In the genomic region with DNA sequence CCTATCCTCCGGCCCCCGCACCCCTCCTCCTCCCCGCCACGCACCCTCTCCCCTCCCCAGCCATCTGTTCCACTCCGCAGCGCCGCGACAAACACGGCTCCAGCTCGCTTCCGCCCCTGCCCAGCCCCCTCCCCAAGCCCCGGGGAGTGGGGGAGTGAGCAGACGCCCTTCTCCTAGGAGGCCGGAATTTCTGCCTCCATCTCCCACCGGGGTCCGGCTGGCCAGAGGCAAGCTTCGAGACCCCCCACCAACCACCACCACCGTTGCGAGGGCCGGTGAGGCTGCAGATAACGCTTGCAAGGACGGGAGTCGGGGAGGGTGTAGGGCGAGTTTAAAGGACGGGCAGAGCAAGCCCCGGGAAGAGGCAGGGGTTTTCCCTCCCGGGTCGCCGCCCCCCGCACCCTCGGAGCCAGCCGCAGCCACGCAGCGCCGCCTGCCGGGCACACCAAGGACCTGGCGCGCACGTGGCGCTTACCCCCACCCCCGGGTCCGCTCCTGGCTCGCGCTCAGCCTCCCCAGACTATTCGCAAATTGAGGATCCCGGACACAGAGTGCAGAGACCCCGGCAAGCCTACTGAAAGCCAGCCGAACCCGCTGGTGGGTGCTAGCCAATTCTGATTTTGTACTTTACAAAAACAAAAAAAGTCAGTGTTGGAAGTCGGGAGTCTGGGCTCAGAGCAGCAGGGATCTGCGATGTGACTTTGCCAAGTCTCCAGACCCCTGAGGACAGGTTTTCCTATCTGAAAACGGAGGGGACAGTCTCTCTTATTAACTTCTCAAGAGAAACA, we compare ENCODE assay signal across 8 cellular contexts. TPM values are rescaled to one million over a fixed set of nuclear protein-coding genes. Genes with fewer than 3 reads are reported as not detected.
DNase-seq lines count a peak whose midpoint lies in the region; ATAC-seq and TF ChIP-seq lines count a peak whose summit lies in the region.

No MANE protein-coding gene starts in this region.

- peaks cover 0 to 7% (median 2%) of the 10 kb centered on the region in 7 donors for H3K9me3 Mint-ChIP-seq in CD14-positive monocyte
- H3K9me3 Mint-ChIP-seq in GM23338 = no peaks in the 10 kb centered on the region
- H3K9me3 Mint-ChIP-seq in activated naive CD4-positive, alpha-beta T cell treated with anti-CD3 and anti-CD28 coated beads, Interleukin-2, amount 10 ng/mL, durations not matched to agents 7 days and 5 days = no peaks in the 10 kb centered on the region

- H3F3A ChIP-seq in GM23338 (replicated peaks; ENCODE audit: low read depth) = peaks cover 14% of the 10 kb centered on the region

- H2AFZ ChIP-seq in GM23338 (0 out of 2 replicates have a peak overlapping the region, but pooled peaks have one; percentile 63), OCI-LY3 (ENCODE audit: low read depth, low read length) (no peak overlapping the region)

- no peaks in the 10 kb centered on the region for H3K9me3 ChIP-seq in OCI-LY3 (ENCODE audit: insufficient read depth, low read length)
- no peaks in the 10 kb centered on the region for H3K9me3 ChIP-seq in left ventricle myocardium inferior (replicated peaks)
- no peaks in the 10 kb centered on the region for H3K9me3 ChIP-seq in spleen

- intact Hi-C loops in CD14-positive monocyte (cut with micrococcal nuclease) (loop anchor here (5.0 kb wide), 1 partner anchor 136 kb away; no protein-coding TSS in a partner anchor), left ventricle myocardium inferior (cut with micrococcal nuclease) (no loop called here), spleen (cut with DNase I; ENCODE audit: low total_unique reads) (no loop called here)

- H3K9ac ChIP-seq in OCI-LY3 (ENCODE audit: low read length) = peak overlapping the region; percentile 88

- H3K36me3 Mint-ChIP-seq in CD14-positive monocyte (peaks cover 2 to 11% of the 10 kb centered on the region in 2 donors), GM23338 (ENCODE audit: low read depth) (peaks cover 26% of the 10 kb centered on the region)
- peaks cover 21% of the 10 kb centered on the region for H3K36me3 Mint-ChIP-seq in activated naive CD4-positive, alpha-beta T cell treated with anti-CD3 and anti-CD28 coated beads, Interleukin-2, amount 10 ng/mL, durations not matched to agents 7 days and 5 days

- H4K20me1 ChIP-seq in GM23338 (replicated peaks; ENCODE audit: insufficient read depth) = 0 out of 2 replicates have a peak, but pooled peaks cover 5% of the 10 kb centered on the region
- H4K20me1 ChIP-seq in OCI-LY3 (ENCODE audit: insufficient read depth, low read length) = no peaks in the 10 kb centered on the region

- H3K4me1 Mint-ChIP-seq in CD14-positive monocyte = peaks cover 49% of the 10 kb centered on the region
- H3K4me1 Mint-ChIP-seq in GM23338 = peaks cover 43% of the 10 kb centered on the region
- peaks cover 17% of the 10 kb centered on the region for H3K4me1 Mint-ChIP-seq in activated naive CD4-positive, alpha-beta T cell treated with anti-CD3 and anti-CD28 coated beads, Interleukin-2, amount 10 ng/mL, durations not matched to agents 7 days and 5 days

- no peaks in the 10 kb centered on the region for H3K9me2 ChIP-seq in GM23338 (ENCODE audit: insufficient read depth)

- H3K27ac Mint-ChIP-seq in CD14-positive monocyte (peak overlapping the region in 2 of 7 donors; percentile 33 to 41), GM23338 (no peak overlapping the region; the same call in 1 of the 2 replicates)
- no peak overlapping the region for H3K27ac Mint-ChIP-seq in activated naive CD4-positive, alpha-beta T cell treated with anti-CD3 and anti-CD28 coated beads, Interleukin-2, amount 10 ng/mL, durations not matched to agents 7 days and 5 days

- H3K4me2 ChIP-seq in GM23338 (peak overlapping the region; percentile 89), OCI-LY3 (ENCODE audit: low read length) (peak overlapping the region; percentile 96)

- H3K27me3 Mint-ChIP-seq in CD14-positive monocyte (ENCODE audit: low read depth in 3 of 3) = peaks cover 12 to 28% (median 18%) of the 10 kb centered on the region in 3 donors
- H3K27me3 Mint-ChIP-seq in GM23338 (ENCODE audit: insufficient read depth, low read depth, poor library complexity) = peaks cover 36% of the 10 kb centered on the region
- peaks cover 59% of the 10 kb centered on the region for H3K27me3 Mint-ChIP-seq in activated naive CD4-positive, alpha-beta T cell treated with anti-CD3 and anti-CD28 coated beads, Interleukin-2, amount 10 ng/mL, durations not matched to agents 7 days and 5 days

- ATAC-seq in GM23338 (peak; percentile 68), GM19467 (IDR thresholded peaks at IDR 0.05; ENCODE audit: unreplicated experiment) (no peak)

- CTCF ChIA-PET in activated naive CD4-positive, alpha-beta T cell treated with anti-CD3 and anti-CD28 coated beads, Interleukin-2, amount 10 ng/mL, durations not matched to agents 7 days and 5 days (lab: Charles Lee) = interaction anchor here (0.6 to 9.2 kb wide), 13 partner anchors 10 to 161 kb away, joined by 3 to 106 read pairs (median 5); a partner anchor contains a TSS

- peaks cover 25% of the 10 kb centered on the region for H3K27me3 ChIP-seq in GM23338 (ENCODE audit: insufficient read depth)
- H3K27me3 ChIP-seq in OCI-LY3 (ENCODE audit: low read depth, low read length) = no peaks in the 10 kb centered on the region
- H3K27me3 ChIP-seq in left ventricle myocardium inferior (ENCODE audit: low read depth) = peaks cover 64% of the 10 kb centered on the region
- H3K27me3 ChIP-seq in spleen (replicated peaks in 1 of 7) = peaks cover 0 to 40% (median 19%) of the 10 kb centered on the region in 7 donors

- H3K4me1 ChIP-seq in GM23338 (ENCODE audit: insufficient read depth) (peaks cover 40% of the 10 kb centered on the region), OCI-LY3 (ENCODE audit: low read length) (peaks cover 66% of the 10 kb centered on the region), left ventricle myocardium inferior (peaks cover 15% of the 10 kb centered on the region), spleen (peaks cover 6 to 54% (median 37%) of the 10 kb centered on the region in 6 donors)

- peak overlapping the region; percentile 93 for H3K4me3 ChIP-seq in GM23338
- peak overlapping the region; percentile 79 for H3K4me3 ChIP-seq in OCI-LY3 (ENCODE audit: low read length)
- H3K4me3 ChIP-seq in left ventricle myocardium inferior = peak overlapping the region; percentile 55
- peak overlapping the region; percentile 2 to 61 (median 22) for H3K4me3 ChIP-seq in spleen

- no peak overlapping the region for H3K27ac ChIP-seq in GM23338 (ENCODE audit: low read depth)
- peak overlapping the region; percentile 72 for H3K27ac ChIP-seq in OCI-LY3 (ENCODE audit: low read length)
- H3K27ac ChIP-seq in left ventricle myocardium inferior (replicated peaks) = no peak overlapping the region
- H3K27ac ChIP-seq in spleen = no peak overlapping the region

- 3 to 5% (median 4%) methylated on average over 48 to 52 of the region's 52 CpGs for WGBS in spleen, 5 donors

- H3K79me2 ChIP-seq in GM23338 (replicated peaks; ENCODE audit: insufficient read depth) (no peaks in the 10 kb centered on the region), OCI-LY3 (ENCODE audit: low read length) (no peaks in the 10 kb centered on the region)

- H3K36me3 ChIP-seq in GM23338 (ENCODE audit: insufficient read depth) (no peaks in the 10 kb centered on the region), OCI-LY3 (replicated peaks; ENCODE audit: low read depth, low read length) (peaks cover 28% of the 10 kb centered on the region), left ventricle myocardium inferior (peaks cover 36% of the 10 kb centered on the region), spleen (peaks cover 0 to 39% (median 18%) of the 10 kb centered on the region in 6 donors)

- no peak for TF ChIP-seq POLR2A in spleen (IDR thresholded peaks at IDR 0.05)

- TF ChIP-seq CTCF in CD14-positive monocyte (IDR thresholded peaks at IDR 0.05) (peak; percentile 94), GM23338 (conservative IDR thresholded peaks at IDR 0.05; ENCODE audit: low read depth in 2 of 2) (peak; percentile 69 to 88), OCI-LY3 (IDR thresholded peaks at IDR 0.05; ENCODE audit: low read depth, low read length) (peak; percentile 81), left ventricle myocardium inferior (IDR thresholded peaks at IDR 0.05; ENCODE audit: borderline replicate concordance) (peak; percentile 72), spleen (IDR thresholded peaks at IDR 0.05 in 8 of 11, conservative IDR thresholded peaks at IDR 0.05 in 3 of 11) (peak; percentile 28 to 82 (median 64))

- H3K4me3 Mint-ChIP-seq in CD14-positive monocyte = peak overlapping the region; percentile 69 to 80
- peak overlapping the region; percentile 82 for H3K4me3 Mint-ChIP-seq in GM23338
- no peak overlapping the region for H3K4me3 Mint-ChIP-seq in activated naive CD4-positive, alpha-beta T cell treated with anti-CD3 and anti-CD28 coated beads, Interleukin-2, amount 10 ng/mL, durations not matched to agents 7 days and 5 days

- no peak for DNase-seq in CD14-positive monocyte (ENCODE audit: low spot score)
- peak; percentile 88 for DNase-seq in GM23338 (ENCODE audit: low spot score)
- peak; percentile 66 for DNase-seq in activated naive CD4-positive, alpha-beta T cell treated with anti-CD3 and anti-CD28 coated beads, Interleukin-2, amount 10 ng/mL, durations not matched to agents 7 days and 5 days
- DNase-seq in left ventricle myocardium inferior = peak; percentile 40
- peak; percentile 87 for DNase-seq in spleen
- no peak for DNase-seq in OCI-M1 (lab: John Stamatoyannopoulos, UW)

RNA-seq across cellular contexts. Expression of a gene that starts 22.6 kb away (rescaled TPM):
- polyA plus RNA-seq in CD14-positive monocyte (under 1 TPM; 0.40 to 0.53 TPM), GM23338 (2016; fragmentation: Nextera tagmentation; extraction: Ambion mirVana) (13.1 and 13.9 TPM in 2 replicates), spleen (under 1 TPM; 0.15 to 0.73 (median 0.29) TPM)
- total RNA-seq in GM23338 (2014; rRNA removed; shearing (Covaris generic)) = 15.9 and 16.1 TPM in 2 replicates
- total RNA-seq in left ventricle myocardium inferior (1.3 TPM), spleen (1 to 10 TPM in 1 of 7 donors, under 1 TPM in 6; 0.37 to 2.0 (median 0.49) TPM)

RNA-seq across cellular contexts. Expression of a gene that starts 32.5 kb away (rescaled TPM):
- polyA plus RNA-seq in CD14-positive monocyte (1 to 10 TPM; 5.4 to 5.8 TPM), GM23338 (2016; fragmentation: Nextera tagmentation; extraction: Ambion mirVana) (19.6 and 19.7 TPM in 2 replicates), spleen (1 to 10 TPM; 6.2 to 8.4 (median 6.4) TPM)
- 49.7 and 49.8 TPM in 2 replicates for total RNA-seq in GM23338 (2014; rRNA removed; shearing (Covaris generic))
- total RNA-seq in left ventricle myocardium inferior (4.3 TPM), spleen (10 to 100 TPM in 5 of 7 donors, 1 to 10 TPM in 2; 7.0 to 16.1 (median 13.0) TPM)

RNA-seq across cellular contexts. Expression of a gene that starts 47.6 kb away (rescaled TPM):
- 10 to 100 TPM; 58.3 to 62.1 TPM for polyA plus RNA-seq in CD14-positive monocyte
- 59.1 and 75.8 TPM in 2 replicates for total RNA-seq in GM23338 (2014; rRNA removed; shearing (Covaris generic))
- 193 and 194 TPM in 2 replicates for polyA plus RNA-seq in GM23338 (2016; fragmentation: Nextera tagmentation; extraction: Ambion mirVana)
- total RNA-seq in left ventricle myocardium inferior = 61.0 TPM
- 10 to 100 TPM; 28.1 to 58.7 (median 39.0) TPM for total RNA-seq in spleen
- polyA plus RNA-seq in spleen = 10 to 100 TPM; 38.7 to 57.4 (median 56.1) TPM

RNA-seq across cellular contexts. Expression of a gene that starts 54.4 kb away (rescaled TPM):
- polyA plus RNA-seq in CD14-positive monocyte (not detected), GM23338 (2016; fragmentation: Nextera tagmentation; extraction: Ambion mirVana) (0.14 and 0.70 TPM in 2 replicates), spleen (not detected)
- 0.31 TPM in 1 of 2 replicates, not detected in the other for total RNA-seq in GM23338 (2014; rRNA removed; shearing (Covaris generic))
- total RNA-seq in left ventricle myocardium inferior (not detected), spleen (not detected)

RNA-seq across cellular contexts. Expression of a gene that starts 56.1 kb away (rescaled TPM):
- polyA plus RNA-seq in CD14-positive monocyte (100 to 1,000 TPM; 109 to 116 TPM), GM23338 (2016; fragmentation: Nextera tagmentation; extraction: Ambion mirVana) (11.5 and 14.3 TPM in 2 replicates), spleen (10 to 100 TPM; 15.2 to 29.1 (median 20.9) TPM)
- 23.7 and 24.8 TPM in 2 replicates for total RNA-seq in GM23338 (2014; rRNA removed; shearing (Covaris generic))
- total RNA-seq in left ventricle myocardium inferior (21.0 TPM), spleen (10 to 100 TPM; 29.9 to 72.5 (median 41.7) TPM)

Comparison
In these comparisons a context has a peak if more than half of its experiments do, and no peak if none do; other contexts are left out.
1. DNase-seq: peak in GM23338 (single experiment), activated naive CD4-positive, alpha-beta T cell treated with anti-CD3 and anti-CD28 coated beads, Interleukin-2, amount 10 ng/mL, durations not matched to agents 7 days and 5 days (single experiment), left ventricle myocardium inferior (single experiment) and spleen (single experiment); none in CD14-positive monocyte (single experiment) and OCI-M1 (single experiment).
2. H3K4me3 ChIP-seq: peak in every context shown above with its lines; median percentile 93 in GM23338; 79 in OCI-LY3; 55 in left ventricle myocardium inferior; 22 in spleen.
3. intact Hi-C loops: an anchor here in CD14-positive monocyte (5.0 kb wide); none called in left ventricle myocardium inferior and spleen.
4. Peak in every context shown above with its lines, with median percentiles within 50 percentile points of each other: CTCF ChIP-seq.